ENCODE assay signal across 8 cellular contexts in genomic region chr9:120892748-120893584, GRCh38. TPM values are rescaled to one million over a fixed set of nuclear protein-coding genes. Genes with fewer than 3 reads are reported as not detected.
DNase-seq lines count a peak whose midpoint lies in the region; ATAC-seq, FAIRE-seq and TF ChIP-seq lines count a peak whose summit lies in the region.

No MANE protein-coding gene starts in this region.

- 89% methylated on average over 5 of the region's 5 CpGs for WGBS in smooth muscle cell (ENCODE audit: low lambda C conversion rate)
- 86 to 93% (median 91%) methylated on average over 5 of the region's 5 CpGs for WGBS in ovary, 3 donors

- H3K4me3 ChIP-seq in keratinocyte (ENCODE audit: control insufficient read depth in 2 of 3, extremely low read depth in 1 of 3, insufficient read depth in 2 of 3, low read depth in 1 of 3, low read length in 3 of 3) (no peak overlapping the region), smooth muscle cell (no peak overlapping the region), ovary (no peak overlapping the region)

- H3K79me2 ChIP-seq in keratinocyte (ENCODE audit: control insufficient read depth, insufficient read depth, low read length) (no peaks in the 10 kb centered on the region), smooth muscle cell (ENCODE audit: low read depth) (no peaks in the 10 kb centered on the region)

- H3K9me3 Mint-ChIP-seq in activated T-helper 1 cell treated with anti-CD3 and anti-CD28 coated beads, Interleukin-12 subunit alpha, Interleukin-12 subunit beta, Interleukin-2, Interleukin-4 antibody, amounts not matched to agents 30 ng/mL and 10 ng/mL and 1 ng/mL, durations not matched to agents 14 hours and 24 hours and 36 hours = no peaks in the 10 kb centered on the region

- H2AFZ ChIP-seq in keratinocyte (ENCODE audit: control insufficient read depth, low read length) (no peak overlapping the region), smooth muscle cell (ENCODE audit: low read depth) (no peak overlapping the region)

- H3K4me3 Mint-ChIP-seq in activated T-helper 1 cell treated with anti-CD3 and anti-CD28 coated beads, Interleukin-12 subunit alpha, Interleukin-12 subunit beta, Interleukin-2, Interleukin-4 antibody, amounts not matched to agents 30 ng/mL and 10 ng/mL and 1 ng/mL, durations not matched to agents 14 hours and 24 hours and 36 hours = peak overlapping the region; percentile 69

- H3K36me3 ChIP-seq in keratinocyte (ENCODE audit: control insufficient read depth in 2 of 2, extremely low read depth in 1 of 2, insufficient read depth in 2 of 2, low read length in 2 of 2) (no peaks in the 10 kb centered on the region), smooth muscle cell (ENCODE audit: low read depth) (no peaks in the 10 kb centered on the region), ovary (no peaks in the 10 kb centered on the region)

- peaks cover 7% of the 10 kb centered on the region for H3K27me3 ChIP-seq in keratinocyte (ENCODE audit: control insufficient read depth, extremely low read depth, insufficient read depth, low read length)
- no peaks in the 10 kb centered on the region for H3K27me3 ChIP-seq in smooth muscle cell (ENCODE audit: low read depth)
- no peaks in the 10 kb centered on the region for H3K27me3 ChIP-seq in ovary

- H3K36me3 Mint-ChIP-seq in activated T-helper 1 cell treated with anti-CD3 and anti-CD28 coated beads, Interleukin-12 subunit alpha, Interleukin-12 subunit beta, Interleukin-2, Interleukin-4 antibody, amounts not matched to agents 30 ng/mL and 10 ng/mL and 1 ng/mL, durations not matched to agents 14 hours and 24 hours and 36 hours (ENCODE audit: low read depth) = peaks cover 22% of the 10 kb centered on the region

- H3K9ac ChIP-seq in keratinocyte (ENCODE audit: control insufficient read depth, extremely low read depth, insufficient read depth, low read length) (no peak overlapping the region), smooth muscle cell (ENCODE audit: low read depth) (no peak overlapping the region)

- TF ChIP-seq CTCF in keratinocyte (optimal IDR thresholded peaks at IDR 0.05 in 1 of 3, IDR thresholded peaks at IDR 0.05 in 1 of 3, conservative IDR thresholded peaks at IDR 0.05 in 1 of 3; ENCODE audit: extremely low read depth in 1 of 3, insufficient read depth in 2 of 3, low read length in 3 of 3) (no peak), smooth muscle cell (IDR thresholded peaks at IDR 0.05; ENCODE audit: borderline replicate concordance, insufficient read depth, poor library complexity, severe bottlenecking) (no peak), ovary (IDR thresholded peaks at IDR 0.05) (no peak)

- FAIRE-seq in keratinocyte (lab: Jason Lieb, UNC) = peak; percentile 71

- peak overlapping the region; percentile 99 for H3K27ac Mint-ChIP-seq in activated T-helper 1 cell treated with anti-CD3 and anti-CD28 coated beads, Interleukin-12 subunit alpha, Interleukin-12 subunit beta, Interleukin-2, Interleukin-4 antibody, amounts not matched to agents 30 ng/mL and 10 ng/mL and 1 ng/mL, durations not matched to agents 14 hours and 24 hours and 36 hours

- dilution Hi-C loops in keratinocyte (cut with MboI; ENCODE audit: extremely low pct_ligation_motif_present, low sequenced_read_pairs) = no loop called here

- no peak overlapping the region for H3K4me2 ChIP-seq in keratinocyte (ENCODE audit: control insufficient read depth, extremely low read depth, insufficient read depth, low read depth, low read length)
- no peak overlapping the region for H3K4me2 ChIP-seq in smooth muscle cell

- intact Hi-C loops in activated T-helper 1 cell treated with anti-CD3 and anti-CD28 coated beads, Interleukin-12 subunit alpha, Interleukin-12 subunit beta, Interleukin-2, Interleukin-4 antibody, amounts not matched to agents 30 ng/mL and 10 ng/mL and 1 ng/mL, durations not matched to agents 14 hours and 24 hours and 36 hours (cut with micrococcal nuclease) = loop anchor here (1.0 to 5.0 kb wide), 7 partner anchors 10 to 1914 kb away; partner anchors contain the start of gene PHF19
- intact Hi-C loops in ovary (cut with DNase I) = no loop called here

- no peak for TF ChIP-seq POLR2A in ovary (IDR thresholded peaks at IDR 0.05)

- H3K27ac ChIP-seq in keratinocyte (ENCODE audit: control insufficient read depth, insufficient read depth, low read length) = no peak overlapping the region
- no peak overlapping the region for H3K27ac ChIP-seq in smooth muscle cell (ENCODE audit: low read depth)
- no peak overlapping the region for H3K27ac ChIP-seq in ovary

- H4K20me1 ChIP-seq in keratinocyte (ENCODE audit: control insufficient read depth, extremely low read depth, insufficient read depth, low read length) (no peaks in the 10 kb centered on the region), smooth muscle cell (ENCODE audit: low read depth) (no peaks in the 10 kb centered on the region)

- H3K27me3 Mint-ChIP-seq in activated T-helper 1 cell treated with anti-CD3 and anti-CD28 coated beads, Interleukin-12 subunit alpha, Interleukin-12 subunit beta, Interleukin-2, Interleukin-4 antibody, amounts not matched to agents 30 ng/mL and 10 ng/mL and 1 ng/mL, durations not matched to agents 14 hours and 24 hours and 36 hours (ENCODE audit: insufficient read depth) = no peaks in the 10 kb centered on the region

- H3K9me3 ChIP-seq in keratinocyte (ENCODE audit: control insufficient read depth, low read depth, low read length) = no peaks in the 10 kb centered on the region
- no peaks in the 10 kb centered on the region for H3K9me3 ChIP-seq in smooth muscle cell (replicated peaks; ENCODE audit: low read depth)
- no peaks in the 10 kb centered on the region for H3K9me3 ChIP-seq in ovary

- peaks cover 74% of the 10 kb centered on the region for H3K4me1 Mint-ChIP-seq in activated T-helper 1 cell treated with anti-CD3 and anti-CD28 coated beads, Interleukin-12 subunit alpha, Interleukin-12 subunit beta, Interleukin-2, Interleukin-4 antibody, amounts not matched to agents 30 ng/mL and 10 ng/mL and 1 ng/mL, durations not matched to agents 14 hours and 24 hours and 36 hours (ENCODE audit: low read depth)

- no peak for TF ChIP-seq EP300 in ovary (IDR thresholded peaks at IDR 0.05)

- H3K4me1 ChIP-seq in keratinocyte (ENCODE audit: control insufficient read depth, extremely low read depth, insufficient read depth, low read length) = peaks cover 15% of the 10 kb centered on the region
- H3K4me1 ChIP-seq in smooth muscle cell (ENCODE audit: low read depth) = peaks cover 13% of the 10 kb centered on the region
- H3K4me1 ChIP-seq in ovary (ENCODE audit: insufficient read depth) = peaks cover 5% of the 10 kb centered on the region

- ATAC-seq in GM19035 (IDR thresholded peaks at IDR 0.05; ENCODE audit: unreplicated experiment) = peak; percentile 75
- ATAC-seq in HG03108 (IDR thresholded peaks at IDR 0.05; ENCODE audit: unreplicated experiment) = peak; percentile 53

- H3F3A ChIP-seq in smooth muscle cell (ENCODE audit: low read depth) = peaks cover 25% of the 10 kb centered on the region

- peak; percentile 41 for DNase-seq in AG20443 (ENCODE audit: low spot score)
- DNase-seq in NOMO-1 (lab: John Stamatoyannopoulos, UW; ENCODE audit: unreplicated experiment in 2 of 2) = peak; percentile 90 to 93
- peak; percentile 62 for DNase-seq in activated T-helper 1 cell treated with anti-CD3 and anti-CD28 coated beads, Interleukin-12 subunit alpha, Interleukin-12 subunit beta, Interleukin-2, Interleukin-4 antibody, amounts not matched to agents 30 ng/mL and 10 ng/mL and 1 ng/mL, durations not matched to agents 14 hours and 24 hours and 36 hours (ENCODE audit: low spot score)
- DNase-seq in keratinocyte (ENCODE audit: low read depth, low spot score) = no peak
- DNase-seq in smooth muscle cell (lab: John Stamatoyannopoulos, UW; ENCODE audit: unreplicated experiment) = no peak
- no peak for DNase-seq in ovary

- no peaks in the 10 kb centered on the region for H3K9me1 ChIP-seq in keratinocyte (ENCODE audit: control insufficient read depth, extremely low read depth, insufficient read depth, low read length)

RNA-seq across cellular contexts. Expression of gene PHF19, which starts 16.0 kb away (rescaled TPM):
- 134 and 142 TPM in 2 replicates for total RNA-seq in activated T-helper 1 cell treated with anti-CD3 and anti-CD28 coated beads, Interleukin-12 subunit alpha, Interleukin-12 subunit beta, Interleukin-2, Interleukin-4 antibody, amounts not matched to agents 30 ng/mL and 10 ng/mL and 1 ng/mL, durations not matched to agents 14 hours and 24 hours and 36 hours
- polyA plus RNA-seq in keratinocyte (7.3 to 31.4 TPM (median 11.7 TPM) in 3 replicates), smooth muscle cell (14.1 and 16.0 TPM in 2 replicates), ovary (10 to 100 TPM; 24.1 to 26.6 TPM)
- 5.5 TPM for polyA plus RNA-seq in keratinocyte (2011; ENCODE audit: low read depth)
- 10.0 and 13.5 TPM in 2 replicates for polyA plus RNA-seq in keratinocyte (2011; cell fraction: cytosol; rRNA removed)
- 8.5 and 9.0 TPM in 2 replicates for polyA plus RNA-seq in keratinocyte (2011; cell fraction: nucleus; rRNA removed)
- 4.6 and 24.5 TPM in 2 replicates for polyA plus RNA-seq in keratinocyte (2012; ENCODE audit: low replicate concordance)
- 7.7 to 63.6 TPM (median 20.9 TPM) in 3 replicates for polyA minus RNA-seq in keratinocyte
- 18.2 TPM for polyA minus RNA-seq in keratinocyte (2011; cell fraction: cytosol; rRNA and poly(A)+ RNA removed)
- 4.7 and 5.7 TPM in 2 replicates for polyA minus RNA-seq in keratinocyte (2011; cell fraction: nucleus; rRNA and poly(A)+ RNA removed)
- total RNA-seq in smooth muscle cell (18.2 and 19.3 TPM in 2 replicates), ovary (10 to 100 TPM; 16.8 to 56.0 (median 42.8) TPM)

RNA-seq across cellular contexts. Expression of gene TRAF1, which starts 33.6 kb away (rescaled TPM):
- total RNA-seq in activated T-helper 1 cell treated with anti-CD3 and anti-CD28 coated beads, Interleukin-12 subunit alpha, Interleukin-12 subunit beta, Interleukin-2, Interleukin-4 antibody, amounts not matched to agents 30 ng/mL and 10 ng/mL and 1 ng/mL, durations not matched to agents 14 hours and 24 hours and 36 hours = 136 and 138 TPM in 2 replicates
- polyA plus RNA-seq in keratinocyte = 0.71 to 2.5 TPM (median 1.2 TPM) in 3 replicates
- 1.1 TPM for polyA plus RNA-seq in keratinocyte (2011; ENCODE audit: low read depth)
- polyA plus RNA-seq in keratinocyte (2011; cell fraction: cytosol; rRNA removed) = 0.26 and 0.43 TPM in 2 replicates
- 9.9 and 11.7 TPM in 2 replicates for polyA plus RNA-seq in keratinocyte (2011; cell fraction: nucleus; rRNA removed)
- polyA plus RNA-seq in keratinocyte (2012; ENCODE audit: low replicate concordance) = 0.54 and 1.9 TPM in 2 replicates
- polyA minus RNA-seq in keratinocyte = 0.43 to 1.2 TPM (median 1.1 TPM) in 3 replicates
- polyA minus RNA-seq in keratinocyte (2011; cell fraction: cytosol; rRNA and poly(A)+ RNA removed) = 0.58 TPM
- 1.3 and 2.0 TPM in 2 replicates for polyA minus RNA-seq in keratinocyte (2011; cell fraction: nucleus; rRNA and poly(A)+ RNA removed)
- 5.4 and 5.9 TPM in 2 replicates for total RNA-seq in smooth muscle cell
- polyA plus RNA-seq in smooth muscle cell = 2.9 and 4.6 TPM in 2 replicates
- total RNA-seq in ovary = 1 to 10 TPM; 4.1 to 9.4 (median 5.5) TPM
- 1 to 10 TPM; 4.4 to 6.2 TPM for polyA plus RNA-seq in ovary

RNA-seq across cellular contexts. Expression of gene PSMD5, which starts 50.2 kb away (rescaled TPM):
- 57.7 and 59.2 TPM in 2 replicates for total RNA-seq in activated T-helper 1 cell treated with anti-CD3 and anti-CD28 coated beads, Interleukin-12 subunit alpha, Interleukin-12 subunit beta, Interleukin-2, Interleukin-4 antibody, amounts not matched to agents 30 ng/mL and 10 ng/mL and 1 ng/mL, durations not matched to agents 14 hours and 24 hours and 36 hours
- polyA plus RNA-seq in keratinocyte = 39.4 to 55.2 TPM (median 41.6 TPM) in 3 replicates
- polyA plus RNA-seq in keratinocyte (2011; ENCODE audit: low read depth) = 39.4 TPM
- polyA plus RNA-seq in keratinocyte (2011; cell fraction: cytosol; rRNA removed) = 30.9 and 59.7 TPM in 2 replicates
- polyA plus RNA-seq in keratinocyte (2011; cell fraction: nucleus; rRNA removed) = 35.6 and 44.6 TPM in 2 replicates
- polyA plus RNA-seq in keratinocyte (2012; ENCODE audit: low replicate concordance) = 20.5 and 31.8 TPM in 2 replicates
- 14.5 to 47.0 TPM (median 32.2 TPM) in 3 replicates for polyA minus RNA-seq in keratinocyte
- polyA minus RNA-seq in keratinocyte (2011; cell fraction: cytosol; rRNA and poly(A)+ RNA removed) = 74.6 TPM
- polyA minus RNA-seq in keratinocyte (2011; cell fraction: nucleus; rRNA and poly(A)+ RNA removed) = 21.2 and 34.3 TPM in 2 replicates
- 17.7 and 18.6 TPM in 2 replicates for total RNA-seq in smooth muscle cell
- polyA plus RNA-seq in smooth muscle cell = 12.9 and 14.4 TPM in 2 replicates
- 10 to 100 TPM; 22.4 to 49.2 (median 39.5) TPM for total RNA-seq in ovary
- 10 to 100 TPM; 13.4 to 36.9 TPM for polyA plus RNA-seq in ovary

Comparison
In these comparisons a context has a peak if more than half of its experiments do, and no peak if none do; other contexts are left out.
1. DNase-seq: peak in AG20443 (single experiment), NOMO-1 (2 of 2) and activated T-helper 1 cell treated with anti-CD3 and anti-CD28 coated beads, Interleukin-12 subunit alpha, Interleukin-12 subunit beta, Interleukin-2, Interleukin-4 antibody, amounts not matched to agents 30 ng/mL and 10 ng/mL and 1 ng/mL, durations not matched to agents 14 hours and 24 hours and 36 hours (single experiment); none in keratinocyte (single experiment), smooth muscle cell (single experiment) and ovary (0 of 5).
2. RNA of gene TRAF1, which starts 33.6 kb away (total RNA-seq): 136 to 138 TPM in activated T-helper 1 cell treated with anti-CD3 and anti-CD28 coated beads, Interleukin-12 subunit alpha, Interleukin-12 subunit beta, Interleukin-2, Interleukin-4 antibody, amounts not matched to agents 30 ng/mL and 10 ng/mL and 1 ng/mL, durations not matched to agents 14 hours and 24 hours and 36 hours; 4.1 to 9.4 TPM in ovary and 5.4 to 5.9 TPM in smooth muscle cell; every median in the first group is over 10 times any median in the second.